Comparison of ENCODE assay signal across 13 cellular contexts in the genomic region with DNA sequence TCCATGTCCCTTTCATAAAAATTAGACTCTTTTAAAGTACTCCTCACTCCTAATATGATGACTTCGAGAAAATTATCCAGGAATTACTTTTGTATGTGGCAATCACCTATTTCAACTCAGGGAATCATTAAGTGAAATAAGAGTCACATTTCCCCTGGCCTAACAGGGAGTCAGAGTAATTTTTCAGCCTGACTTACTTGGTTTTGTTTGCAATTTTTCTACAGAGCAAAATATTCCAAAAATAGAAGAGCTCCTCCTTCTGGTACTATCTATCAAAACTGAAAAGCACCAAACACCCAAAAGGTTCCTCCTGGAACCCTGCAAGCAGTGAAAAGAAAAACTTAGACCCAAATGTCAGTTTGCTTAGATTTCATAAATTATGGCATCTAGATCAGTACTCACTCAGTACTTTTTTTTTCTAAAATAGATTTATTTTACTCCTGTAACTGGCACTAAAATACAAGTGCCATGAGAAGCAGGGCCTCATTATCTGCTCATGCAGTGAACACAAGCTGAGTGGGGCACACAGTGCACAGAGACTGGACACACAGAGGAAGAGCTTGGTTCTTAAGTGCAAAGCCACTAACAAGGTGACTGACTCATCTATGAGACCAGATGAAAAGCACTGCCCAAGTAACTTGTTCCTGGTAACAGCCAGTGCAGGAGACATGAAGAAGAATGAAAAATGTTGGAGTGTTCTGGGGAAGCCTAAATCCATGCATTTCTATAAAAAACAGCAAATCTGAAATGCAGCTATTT. TPM values are rescaled to one million over a fixed set of nuclear protein-coding genes. Genes with fewer than 3 reads are reported as not detected.
A peak's percentile ranks its signal among the peaks of the same experiment; 100 is the strongest.
DNase-seq lines count a peak whose midpoint lies in the region; ATAC-seq and TF ChIP-seq lines count a peak whose summit lies in the region.
"Had no signal": no experiment of that assay in that cellular context is flagged by ENCODE, and none has a peak within 500 bp of the region (broad histone marks: within the 10 kb centered on the region; RNA-seq: fewer than 3 reads in every experiment).

No MANE protein-coding gene starts in this region.

- no peak overlapping the region for H3K4me3 Mint-ChIP-seq in T-helper 17 cell
- H3K4me3 Mint-ChIP-seq: memory B cell had no signal

- peaks cover 16% of the 10 kb centered on the region for H3K36me3 Mint-ChIP-seq in T-helper 17 cell (ENCODE audit: low read depth)

- CTCF ChIA-PET in GM10248 (lab: Yijun Ruan, JAX), result interaction anchor here (1.1 to 1.8 kb wide), 4 partner anchors 9 to 274 kb away, joined by 3 to 4 read pairs (median 3); no protein-coding TSS in a partner anchor

- TF ChIP-seq CTCF in GM10248 (IDR thresholded peaks at IDR 0.05; ENCODE audit: control extremely low read depth, extremely low read depth, low read depth, missing control alignments), result peak; percentile 2

- peak; percentile 22 for DNase-seq in AG08395 (ENCODE audit: low spot score)
- DNase-seq in GM10248 (ENCODE audit: extremely low spot score), result no peak
- DNase-seq in T-helper 17 cell, result no peak
- DNase-seq in glomerular visceral epithelial cell (ENCODE audit: extremely low spot score), result peak; percentile 9
- no peak for DNase-seq in DMS153 (lab: John Stamatoyannopoulos, UW)
- DNase-seq: activated CD4-positive, alpha-beta T cell treated with anti-CD3 and anti-CD28 coated beads for 4 hours; adrenal gland; esophagus squamous epithelium; NCI-H1694 treated with DMSO at 0.1 percent for 48 hours had no signal

- H3K4me1 Mint-ChIP-seq in T-helper 17 cell, result peaks cover 30% of the 10 kb centered on the region

- POLR2A ChIA-PET in GM10248 (lab: Yijun Ruan, JAX), result no interaction called here

- no peaks in the 10 kb centered on the region for H3K9me3 ChIP-seq in T-helper 17 cell (ENCODE audit: control insufficient read depth, low read length, poor library complexity, severe bottlenecking)
- H3K9me3 ChIP-seq: adrenal gland, esophagus squamous epithelium had no signal

- no peaks in the 10 kb centered on the region for H3K27me3 Mint-ChIP-seq in T-helper 17 cell
- H3K27me3 Mint-ChIP-seq: memory B cell had no signal

- ATAC-seq in T-helper 17 cell, result no peak
- ATAC-seq in GM18502 (IDR thresholded peaks at IDR 0.05; ENCODE audit: poor library complexity, unreplicated experiment), result no peak
- ATAC-seq in GM18867 (IDR thresholded peaks at IDR 0.05; ENCODE audit: unreplicated experiment), result no peak
- ATAC-seq in HG02571 (IDR thresholded peaks at IDR 0.05; ENCODE audit: unreplicated experiment), result no peak

- H3K27ac Mint-ChIP-seq in T-helper 17 cell, result peak overlapping the region; percentile 24
- H3K27ac Mint-ChIP-seq: memory B cell had no signal

RNA-seq across cellular contexts. Expression of a gene that starts 28.7 kb away (rescaled TPM):
- 10 to 100 TPM; 19.8 to 21.4 TPM for total RNA-seq in T-helper 17 cell

Comparison
In these comparisons a context has a peak if more than half of its experiments do, and no peak if none do; other contexts are left out.
1. DNase-seq: peak in AG08395 (single experiment) and glomerular visceral epithelial cell (single experiment); none in GM10248 (single experiment), T-helper 17 cell (0 of 3) and DMS153 (single experiment).